20 cellular contexts compared by ENCODE assay signal in the genomic region with DNA sequence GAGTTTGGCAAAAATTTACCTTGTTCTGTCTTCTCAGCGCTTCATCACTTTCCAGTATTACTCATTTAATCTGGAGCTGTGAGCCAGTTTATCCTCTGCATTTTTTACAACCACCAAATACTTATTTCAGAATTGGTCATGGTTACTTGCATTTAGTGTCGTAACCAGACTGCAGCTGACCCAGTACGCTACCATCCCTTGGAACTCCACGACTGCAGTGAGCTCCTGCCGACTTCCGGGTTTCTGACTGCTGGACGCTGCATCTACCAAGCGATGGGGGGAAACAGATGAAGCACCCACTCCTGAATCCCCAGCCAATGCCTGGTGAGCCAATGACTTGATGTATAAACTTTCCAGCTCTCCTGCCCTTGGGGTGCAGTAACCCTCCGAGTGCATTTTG.
DNase-seq lines count a peak whose midpoint lies in the region; ATAC-seq, FAIRE-seq and TF ChIP-seq lines count a peak whose summit lies in the region.
"Had no signal": no experiment of that assay in that cellular context is flagged by ENCODE, and none has a peak within 500 bp of the region (broad histone marks: within the 10 kb centered on the region; RNA-seq: fewer than 3 reads in every experiment).

No MANE protein-coding gene starts in this region.

- POLR2A ChIA-PET in Panc1 (lab: Charles Lee) (no interaction called here), H1 (lab: Charles Lee; ENCODE audit: partially characterized antibody) (no interaction called here)
- POLR2A ChIA-PET in activated CD8-positive, alpha-beta T cell treated with anti-CD3 and anti-CD28 coated beads, Interleukin-2, amount 10 ng/mL, durations not matched to agents 7 days and 5 days (lab: Charles Lee) = no interaction called here

- H3K27me3 ChIP-seq in Panc1 (ENCODE audit: control insufficient read depth, insufficient read depth, low read length) = no peaks in the 10 kb centered on the region
- no peaks in the 10 kb centered on the region for H3K27me3 ChIP-seq in H1 (replicated peaks in 1 of 4; ENCODE audit: control insufficient read depth in 3 of 4, extremely low read depth in 1 of 4, insufficient read depth in 3 of 4, low read length in 3 of 4)
- no peaks in the 10 kb centered on the region for H3K27me3 ChIP-seq in vagina

- H3K27ac Mint-ChIP-seq in activated CD8-positive, alpha-beta T cell treated with anti-CD3 and anti-CD28 coated beads, Interleukin-2, amount 10 ng/mL, durations not matched to agents 7 days and 5 days = no peak overlapping the region

- H3K56ac ChIP-seq in H1 (replicated peaks; ENCODE audit: insufficient read length, low read depth, low read length) = no peak overlapping the region

- H3K27ac ChIP-seq in Panc1 (ENCODE audit: low read length) (no peak overlapping the region), H1 (ENCODE audit: low read depth, low read length) (no peak overlapping the region), vagina (no peak overlapping the region)

- no peak for TF ChIP-seq POLR2A in H1 (IDR thresholded peaks at IDR 0.05; ENCODE audit: control extremely low read depth in 1 of 2, low read depth in 2 of 2, low read length in 2 of 2)
- no peak for TF ChIP-seq POLR2A in vagina (IDR thresholded peaks at IDR 0.05)

- no peak overlapping the region for H3K4ac ChIP-seq in H1 (replicated peaks; ENCODE audit: insufficient read length, low read depth, low read length)

- no peak overlapping the region for H2BK120ac ChIP-seq in H1 (replicated peaks; ENCODE audit: low read depth, low read length)

- H3K4me1 Mint-ChIP-seq in activated CD8-positive, alpha-beta T cell treated with anti-CD3 and anti-CD28 coated beads, Interleukin-2, amount 10 ng/mL, durations not matched to agents 7 days and 5 days (ENCODE audit: low read depth) = no peaks in the 10 kb centered on the region

- CTCF ChIA-PET in Panc1 (lab: Charles Lee) (no interaction called here), H1 (lab: Charles Lee; ENCODE audit: partially characterized antibody) (interaction anchor here (0.9 to 1.8 kb wide), 2 partner anchors 10 to 29 kb away, joined by 4 to 7 read pairs; no protein-coding TSS in a partner anchor)
- CTCF ChIA-PET in activated CD8-positive, alpha-beta T cell treated with anti-CD3 and anti-CD28 coated beads, Interleukin-2, amount 10 ng/mL, durations not matched to agents 7 days and 5 days (lab: Charles Lee) = no interaction called here

- no peak overlapping the region for H3K14ac ChIP-seq in H1 (ENCODE audit: insufficient read length)

- no peak overlapping the region for H4K91ac ChIP-seq in H1 (replicated peaks; ENCODE audit: insufficient read length, low read length)

- no peaks in the 10 kb centered on the region for H3K27me3 Mint-ChIP-seq in activated CD8-positive, alpha-beta T cell treated with anti-CD3 and anti-CD28 coated beads, Interleukin-2, amount 10 ng/mL, durations not matched to agents 7 days and 5 days (ENCODE audit: low read depth)

- intact Hi-C loops in Panc1 (cut with micrococcal nuclease; ENCODE audit: unreplicated experiment) (no loop called here), vagina (cut with DNase I) (no loop called here)

- no peak overlapping the region for H3K4me3 Mint-ChIP-seq in activated CD8-positive, alpha-beta T cell treated with anti-CD3 and anti-CD28 coated beads, Interleukin-2, amount 10 ng/mL, durations not matched to agents 7 days and 5 days

- WGBS in H1 (ENCODE audit: extremely low coverage in 1 of 2, insufficient coverage in 1 of 2, insufficient read length in 1 of 2, insufficient replicate concordance in 2 of 2, low coverage in 1 of 2, low lambda C conversion rate in 2 of 2, missing lambda C conversion rate in 1 of 2), 2 experiments = 94% methylated on average over 9 of the region's 9 CpGs; no CpG with 5 or more reads in 1 of the 2 experiments

- H3K9me3 Mint-ChIP-seq in activated CD8-positive, alpha-beta T cell treated with anti-CD3 and anti-CD28 coated beads, Interleukin-2, amount 10 ng/mL, durations not matched to agents 7 days and 5 days (ENCODE audit: insufficient read depth) = no peaks in the 10 kb centered on the region

- no peak overlapping the region for H2BK15ac ChIP-seq in H1 (ENCODE audit: low read length)

- H3K23ac ChIP-seq in H1 (ENCODE audit: insufficient read length) = no peak overlapping the region

- no peaks in the 10 kb centered on the region for H3K23me2 ChIP-seq in H1 (ENCODE audit: low read depth, low read length)

- H4K20me1 ChIP-seq in H1 (replicated peaks in 1 of 2; ENCODE audit: control insufficient read depth in 1 of 2, insufficient read depth in 2 of 2, low read length in 2 of 2) = no peaks in the 10 kb centered on the region

- TF ChIP-seq RAD21 in H1 (IDR thresholded peaks at IDR 0.05 in 1 of 2, conservative IDR thresholded peaks at IDR 0.05 in 1 of 2; ENCODE audit: low read depth in 2 of 2, low read length in 2 of 2) = no peak

- no peaks in the 10 kb centered on the region for H3K36me3 Mint-ChIP-seq in activated CD8-positive, alpha-beta T cell treated with anti-CD3 and anti-CD28 coated beads, Interleukin-2, amount 10 ng/mL, durations not matched to agents 7 days and 5 days (ENCODE audit: low read depth)

- TF ChIP-seq EP300 in H1 (IDR thresholded peaks at IDR 0.05; ENCODE audit: borderline replicate concordance in 1 of 2, low read depth in 2 of 2, low read length in 2 of 2) = no peak

- H4K5ac ChIP-seq in H1 (ENCODE audit: insufficient read length, low read depth, low read length) = no peak overlapping the region

- H3K79me1 ChIP-seq in H1 (ENCODE audit: low read depth, low read length) = no peaks in the 10 kb centered on the region

- no peak overlapping the region for H3K4me2 ChIP-seq in H1 (ENCODE audit: insufficient read depth in 1 of 2, low read depth in 2 of 2, low read length in 2 of 2)

- peak overlapping the region; percentile 71; the same call in 1 of the 2 replicates for H2AFZ ChIP-seq in H1 (ENCODE audit: low read length)

- H3K4me1 ChIP-seq in Panc1 (ENCODE audit: control insufficient read depth, insufficient read depth, low read length) = no peaks in the 10 kb centered on the region; the same call in 1 of the 2 replicates
- H3K4me1 ChIP-seq in H1 (replicated peaks in 1 of 4; ENCODE audit: control insufficient read depth in 3 of 4, insufficient read depth in 4 of 4, low read length in 3 of 4) = no peaks in the 10 kb centered on the region
- H3K4me1 ChIP-seq in vagina = no peaks in the 10 kb centered on the region

- H2BK5ac ChIP-seq in H1 (ENCODE audit: low read depth, low read length) = no peak overlapping the region

- no peak for FAIRE-seq in H1 (lab: Jason Lieb, UNC)
- FAIRE-seq: GM12892, HepG2 had no signal

- H3K18ac ChIP-seq in H1 (ENCODE audit: extremely low read depth, low read length) = no peak overlapping the region

- H3K4me3 ChIP-seq in Panc1 (ENCODE audit: low read depth in 2 of 2, low read length in 2 of 2) (peak overlapping the region in 1 of 2 experiments; percentile 26; a peak in 2 of 4 replicates), H1 (ENCODE audit: extremely low read depth in 1 of 4, insufficient read depth in 2 of 4, low read depth in 3 of 4, low read length in 4 of 4) (no peak overlapping the region), vagina (no peak overlapping the region)

- H2BK20ac ChIP-seq in H1 (ENCODE audit: low read length) = no peak overlapping the region

- no peak for TF ChIP-seq CTCF in Panc1 (IDR thresholded peaks at IDR 0.05)
- TF ChIP-seq CTCF in H1 (IDR thresholded peaks at IDR 0.05; ENCODE audit: control extremely low read depth in 1 of 3, insufficient read depth in 1 of 3, low read depth in 1 of 3, low read length in 3 of 3) = no peak
- TF ChIP-seq CTCF in vagina (IDR thresholded peaks at IDR 0.05) = no peak

- H3K79me2 ChIP-seq in H1 (ENCODE audit: control insufficient read depth in 1 of 2, insufficient read depth in 2 of 2, low read length in 2 of 2) = no peaks in the 10 kb centered on the region

- no peak overlapping the region for H3K9ac ChIP-seq in H1 (replicated peaks in 1 of 4; ENCODE audit: extremely low read depth in 1 of 4, low read depth in 3 of 4, low read length in 3 of 4)

- in situ Hi-C loops in Panc1 (cut with HindIII; ENCODE audit: low pct_unique_long_range_greater_than_20kb, low sequenced_read_pairs) = no loop called here

- H3K9me3 ChIP-seq in Panc1 (ENCODE audit: control insufficient read depth, insufficient read depth, low read depth, low read length) (no peaks in the 10 kb centered on the region), H1 (ENCODE audit: insufficient read depth in 2 of 2, low read depth in 1 of 2, low read length in 1 of 2) (no peaks in the 10 kb centered on the region), vagina (no peaks in the 10 kb centered on the region)

- no peak for ATAC-seq in Panc1
- ATAC-seq in activated CD8-positive, alpha-beta T cell treated with anti-CD3 and anti-CD28 coated beads, Interleukin-2, amount 10 ng/mL, durations not matched to agents 7 days and 5 days = no peak
- ATAC-seq: HepG2, PC-3, SK-N-SH treated with all-trans-retinoic acid at 6 μM for 48 hours had no signal

- no peak overlapping the region for H2AK5ac ChIP-seq in H1 (ENCODE audit: low read depth, low read length)

- no peak overlapping the region; the same call in 1 of the 2 replicates for H4K8ac ChIP-seq in H1 (ENCODE audit: extremely low read depth, insufficient read depth, low read length)

- DNase-seq in Daoy (ENCODE audit: low read depth) (peak; percentile 26), HT1080 (ENCODE audit: low read depth) (peak; percentile 15), Panc1 (ENCODE audit: low read depth, low spot score) (peak; percentile 5), H1 (ENCODE audit: low read depth in 1 of 2, low spot score in 2 of 2) (no peak), vagina (ENCODE audit: extremely low spot score in 2 of 2) (no peak), HK-2 (ENCODE audit: unreplicated experiment) (no peak)
- no peak for DNase-seq in activated CD8-positive, alpha-beta T cell treated with anti-CD3 and anti-CD28 coated beads, Interleukin-2, amount 10 ng/mL, durations not matched to agents 7 days and 5 days
- no peak for DNase-seq in stimulated activated CD4-positive, alpha-beta T cell treated with anti-CD3 and anti-CD28 coated beads, Interleukin-1b, Interleukin-23, amount 100 ng/mL, for 48 hours
- DNase-seq: DMS 273 treated with DMSO at 0.1 percent for 48 hours, GOT3, NCI-H1105, NCI-H1694 treated with DMSO at 0.1 percent for 48 hours, NCI-H2107, NCI-H226, NCI-H524 treated with DMSO at 0.1 percent for 48 hours, PC-3, T-helper 1 cell had no signal

- H2BK12ac ChIP-seq in H1 (ENCODE audit: low read depth, low read length) = no peak overlapping the region

- H3K36me3 ChIP-seq in Panc1 (ENCODE audit: control insufficient read depth, insufficient read depth, low read length) = no peaks in the 10 kb centered on the region
- H3K36me3 ChIP-seq in H1 (ENCODE audit: control insufficient read depth in 2 of 4, insufficient read depth in 4 of 4, low read length in 3 of 4) = no peaks in the 10 kb centered on the region
- no peaks in the 10 kb centered on the region for H3K36me3 ChIP-seq in vagina

- BruUV-seq in Panc1 (replicated peaks; lab: Mats Ljungman, UMichigan) = no TSS peak

TF ChIP-seq in H1, 55 proteins besides CTCF, POLR2A, EP300 and RAD21 (continues in another document):
- TF ChIP-seq NRF1 (IDR thresholded peaks at IDR 0.05; ENCODE audit: low read depth, low read length) = no peak
- TF ChIP-seq BACH1 (IDR thresholded peaks at IDR 0.05; ENCODE audit: low read length) = no peak
- no peak for TF ChIP-seq KDM4A (IDR thresholded peaks at IDR 0.05; ENCODE audit: low read depth, low read length, severe bottlenecking)
- TF ChIP-seq EZH2 (IDR thresholded peaks at IDR 0.05; ENCODE audit: low read depth, low read length, severe bottlenecking) = no peak

Comparison
In these comparisons a context has a peak if more than half of its experiments do, and no peak if none do; other contexts are left out.
1. DNase-seq: peak in Daoy (single experiment), HT1080 (single experiment) and Panc1 (single experiment); none in H1 (0 of 2), activated CD8-positive, alpha-beta T cell treated with anti-CD3 and anti-CD28 coated beads, Interleukin-2, amount 10 ng/mL, durations not matched to agents 7 days and 5 days (single experiment), vagina (0 of 2), stimulated activated CD4-positive, alpha-beta T cell treated with anti-CD3 and anti-CD28 coated beads, Interleukin-1b, Interleukin-23, amount 100 ng/mL, for 48 hours (single experiment) and HK-2 (single experiment).